8 cellular contexts compared by ENCODE assay signal in genomic region chr16:70432800-70433455, GRCh38. TPM values are rescaled to one million over a fixed set of nuclear protein-coding genes. Genes with fewer than 3 reads are reported as not detected.
A peak's percentile ranks its signal among the peaks of the same experiment; 100 is the strongest.
DNase-seq lines count a peak whose midpoint lies in the region; ATAC-seq and TF ChIP-seq lines count a peak whose summit lies in the region.

No MANE protein-coding gene starts in this region.

- no peak for TF ChIP-seq CTCF in Panc1 (IDR thresholded peaks at IDR 0.05)
- no peak for TF ChIP-seq CTCF in cardiac muscle cell (IDR thresholded peaks at IDR 0.05; ENCODE audit: low read depth, low read length)
- no peak for TF ChIP-seq CTCF in thyroid gland (IDR thresholded peaks at IDR 0.05)

- TF ChIP-seq POLR2A in thyroid gland (IDR thresholded peaks at IDR 0.05) = no peak

- DNase-seq in activated CD4-positive, alpha-beta T cell treated with anti-CD3 and anti-CD28 coated beads for 36 hours = no peak
- no peak for DNase-seq in activated CD4-positive, alpha-beta T cell treated with anti-CD3 and anti-CD28 coated beads for 4 hours
- DNase-seq in Panc1 (ENCODE audit: low read depth, low spot score) = no peak
- DNase-seq in cardiac muscle cell (ENCODE audit: low read depth in 1 of 2, low spot score in 1 of 2) = peak; percentile 54 to 59
- DNase-seq in thyroid gland = no peak
- DNase-seq in activated CD8-positive, alpha-beta memory T cell treated with anti-CD3 and anti-CD28 coated beads, Interleukin-2, amount 10 ng/mL, durations not matched to agents 7 days and 5 days = no peak
- DNase-seq in mesenteric fat pad (ENCODE audit: low spot score) = no peak

- H3K27me3 Mint-ChIP-seq in activated CD4-positive, alpha-beta T cell treated with anti-CD3 and anti-CD28 coated beads for 36 hours = no peaks in the 10 kb centered on the region
- no peaks in the 10 kb centered on the region for H3K27me3 Mint-ChIP-seq in activated CD8-positive, alpha-beta memory T cell treated with anti-CD3 and anti-CD28 coated beads, Interleukin-2, amount 10 ng/mL, durations not matched to agents 7 days and 5 days

- 46% methylated on average over 11 of the region's 11 CpGs for WGBS in thyroid gland, 2 donors

- ATAC-seq in activated CD4-positive, alpha-beta T cell treated with anti-CD3 and anti-CD28 coated beads for 36 hours = no peak
- peak; percentile 18 for ATAC-seq in Panc1
- ATAC-seq in GM21786 (IDR thresholded peaks at IDR 0.05; ENCODE audit: unreplicated experiment) = no peak
- no peak for ATAC-seq in activated CD8-positive, alpha-beta memory T cell treated with anti-CD3 and anti-CD28 coated beads, Interleukin-2, amount 10 ng/mL, durations not matched to agents 7 days and 5 days

- H3K27ac ChIP-seq in Panc1 (ENCODE audit: low read length) = peak overlapping the region; percentile 91
- peak overlapping the region; percentile 99 for H3K27ac ChIP-seq in cardiac muscle cell
- peak overlapping the region in 2 of 3 donors; percentile 61 to 74 for H3K27ac ChIP-seq in thyroid gland

- no TSS peak for BruUV-seq in Panc1 (replicated peaks; lab: Mats Ljungman, UMichigan)

- H3K36me3 ChIP-seq in Panc1 (ENCODE audit: control insufficient read depth, insufficient read depth, low read length) = no peaks in the 10 kb centered on the region; the same call in 1 of the 2 replicates
- no peaks in the 10 kb centered on the region for H3K36me3 ChIP-seq in cardiac muscle cell
- no peaks in the 10 kb centered on the region for H3K36me3 ChIP-seq in thyroid gland

- H3K27ac Mint-ChIP-seq in activated CD4-positive, alpha-beta T cell treated with anti-CD3 and anti-CD28 coated beads for 36 hours = peak overlapping the region; percentile 56
- no peak overlapping the region for H3K27ac Mint-ChIP-seq in activated CD8-positive, alpha-beta memory T cell treated with anti-CD3 and anti-CD28 coated beads, Interleukin-2, amount 10 ng/mL, durations not matched to agents 7 days and 5 days

- peaks cover 78% of the 10 kb centered on the region for H3K4me1 ChIP-seq in Panc1 (ENCODE audit: control insufficient read depth, insufficient read depth, low read length)
- peaks cover 77% of the 10 kb centered on the region for H3K4me1 ChIP-seq in cardiac muscle cell (ENCODE audit: low read depth)
- peaks cover 66 to 88% of the 10 kb centered on the region in 2 donors for H3K4me1 ChIP-seq in thyroid gland

- H3K9me3 Mint-ChIP-seq in activated CD4-positive, alpha-beta T cell treated with anti-CD3 and anti-CD28 coated beads for 36 hours (ENCODE audit: low read depth) = no peaks in the 10 kb centered on the region
- no peaks in the 10 kb centered on the region for H3K9me3 Mint-ChIP-seq in activated CD8-positive, alpha-beta memory T cell treated with anti-CD3 and anti-CD28 coated beads, Interleukin-2, amount 10 ng/mL, durations not matched to agents 7 days and 5 days (ENCODE audit: low read depth)

- intact Hi-C loops in activated CD4-positive, alpha-beta T cell treated with anti-CD3 and anti-CD28 coated beads for 36 hours (cut with DNase I, micrococcal nuclease) = loop anchor here in 1 of 2 experiments (10.0 kb wide), 1 partner anchor 372 kb away; the partner anchor contains the start of gene VAC14
- intact Hi-C loops in Panc1 (cut with micrococcal nuclease; ENCODE audit: unreplicated experiment) = no loop called here
- intact Hi-C loops in thyroid gland (cut with DNase I) = no loop called here

- H3K4me3 ChIP-seq in Panc1 (ENCODE audit: low read depth in 2 of 2, low read length in 2 of 2) (peak overlapping the region; percentile 5 to 39; a peak in 3 of 4 replicates), cardiac muscle cell (no peak overlapping the region), thyroid gland (replicated peaks in 1 of 3) (no peak overlapping the region)

- H3K36me3 Mint-ChIP-seq in activated CD4-positive, alpha-beta T cell treated with anti-CD3 and anti-CD28 coated beads for 36 hours (ENCODE audit: low read depth) = peaks cover 4% of the 10 kb centered on the region
- H3K36me3 Mint-ChIP-seq in activated CD8-positive, alpha-beta memory T cell treated with anti-CD3 and anti-CD28 coated beads, Interleukin-2, amount 10 ng/mL, durations not matched to agents 7 days and 5 days = peaks cover 4% of the 10 kb centered on the region

- H3K4me1 Mint-ChIP-seq in activated CD4-positive, alpha-beta T cell treated with anti-CD3 and anti-CD28 coated beads for 36 hours = peaks cover 79% of the 10 kb centered on the region
- peaks cover 54% of the 10 kb centered on the region for H3K4me1 Mint-ChIP-seq in activated CD8-positive, alpha-beta memory T cell treated with anti-CD3 and anti-CD28 coated beads, Interleukin-2, amount 10 ng/mL, durations not matched to agents 7 days and 5 days

- POLR2A ChIA-PET in activated CD4-positive, alpha-beta T cell treated with anti-CD3 and anti-CD28 coated beads for 36 hours (lab: Charles Lee) = interaction anchor here (0.6 to 1.3 kb wide), 2 partner anchors 52 to 302 kb away, joined by 5 read pairs; no protein-coding TSS in a partner anchor
- POLR2A ChIA-PET in Panc1 (lab: Charles Lee) = no interaction called here

- no peak overlapping the region for H3K4me3 Mint-ChIP-seq in activated CD4-positive, alpha-beta T cell treated with anti-CD3 and anti-CD28 coated beads for 36 hours
- no peak overlapping the region for H3K4me3 Mint-ChIP-seq in activated CD8-positive, alpha-beta memory T cell treated with anti-CD3 and anti-CD28 coated beads, Interleukin-2, amount 10 ng/mL, durations not matched to agents 7 days and 5 days

- in situ Hi-C loops in Panc1 (cut with HindIII; ENCODE audit: low pct_unique_long_range_greater_than_20kb, low sequenced_read_pairs) = no loop called here

- H3K27me3 ChIP-seq in Panc1 (ENCODE audit: control insufficient read depth, insufficient read depth, low read length) (no peaks in the 10 kb centered on the region), cardiac muscle cell (no peaks in the 10 kb centered on the region), thyroid gland (no peaks in the 10 kb centered on the region)

- H3K9me3 ChIP-seq in Panc1 (ENCODE audit: control insufficient read depth, insufficient read depth, low read depth, low read length) (no peaks in the 10 kb centered on the region), cardiac muscle cell (ENCODE audit: low read depth) (no peaks in the 10 kb centered on the region), thyroid gland (no peaks in the 10 kb centered on the region)

- CTCF ChIA-PET in activated CD4-positive, alpha-beta T cell treated with anti-CD3 and anti-CD28 coated beads for 36 hours (lab: Charles Lee) = interaction anchor here (0.5 to 1.4 kb wide), 3 partner anchors 20 to 143 kb away, joined by 3 to 5 read pairs (median 3); no protein-coding TSS in a partner anchor
- CTCF ChIA-PET in Panc1 (lab: Charles Lee) = interaction anchor here (0.6 kb wide), 1 partner anchor 50 kb away, joined by 13 read pairs; no protein-coding TSS in a partner anchor
- CTCF ChIA-PET in activated CD8-positive, alpha-beta memory T cell treated with anti-CD3 and anti-CD28 coated beads, Interleukin-2, amount 10 ng/mL, durations not matched to agents 7 days and 5 days (lab: Charles Lee) = no interaction called here

RNA-seq across cellular contexts. Expression of gene ST3GAL2, which starts 6.0 kb away (rescaled TPM):
- total RNA-seq in activated CD4-positive, alpha-beta T cell treated with anti-CD3 and anti-CD28 coated beads for 36 hours = 10 to 100 TPM; 14.8 to 16.6 TPM
- total RNA-seq in Panc1 (2021; ENCODE audit: unreplicated experiment) (84.2 TPM), cardiac muscle cell (87.3 and 115 TPM in 2 replicates), thyroid gland (10 to 100 TPM; 11.2 to 17.4 (median 11.8) TPM), mesenteric fat pad (25.9 TPM)
- 64.2 TPM for polyA plus RNA-seq in Panc1 (2012; ENCODE audit: insufficient read length)
- polyA plus RNA-seq in cardiac muscle cell = 46.1 and 50.9 TPM in 2 replicates
- total RNA-seq in activated CD8-positive, alpha-beta memory T cell treated with anti-CD3 and anti-CD28 coated beads, Interleukin-2, amount 10 ng/mL, durations not matched to agents 7 days and 5 days = 10 to 100 TPM; 23.6 to 34.2 TPM

RNA-seq across cellular contexts. Expression of gene FCSK, which starts 21.5 kb away (rescaled TPM):
- total RNA-seq in activated CD4-positive, alpha-beta T cell treated with anti-CD3 and anti-CD28 coated beads for 36 hours = 10 to 100 TPM; 10.3 to 13.4 TPM
- total RNA-seq in Panc1 (2021; ENCODE audit: unreplicated experiment) (16.9 TPM), cardiac muscle cell (13.8 and 22.5 TPM in 2 replicates), thyroid gland (10 to 100 TPM; 20.3 to 40.2 (median 24.5) TPM), mesenteric fat pad (11.5 TPM)
- 17.4 TPM for polyA plus RNA-seq in Panc1 (2012; ENCODE audit: insufficient read length)
- polyA plus RNA-seq in cardiac muscle cell = 10.2 and 12.0 TPM in 2 replicates
- 10 to 100 TPM; 17.8 to 20.9 TPM for total RNA-seq in activated CD8-positive, alpha-beta memory T cell treated with anti-CD3 and anti-CD28 coated beads, Interleukin-2, amount 10 ng/mL, durations not matched to agents 7 days and 5 days

Comparison
In these comparisons a context has a peak if more than half of its experiments do, and no peak if none do; other contexts are left out.
1. DNase-seq: peak in cardiac muscle cell (2 of 2); none in activated CD4-positive, alpha-beta T cell treated with anti-CD3 and anti-CD28 coated beads for 36 hours (single experiment), activated CD4-positive, alpha-beta T cell treated with anti-CD3 and anti-CD28 coated beads for 4 hours (0 of 2), Panc1 (single experiment), thyroid gland (0 of 2), activated CD8-positive, alpha-beta memory T cell treated with anti-CD3 and anti-CD28 coated beads, Interleukin-2, amount 10 ng/mL, durations not matched to agents 7 days and 5 days (single experiment) and mesenteric fat pad (single experiment).
2. H3K4me3 ChIP-seq: peak in Panc1 (2 of 2); none in cardiac muscle cell (single experiment) and thyroid gland (0 of 3).
3. Peak in every context shown above with its lines, with median percentiles within 50 percentile points of each other: H3K27ac ChIP-seq.